1 cellular context compared by ENCODE assay signal in genomic region chr17:77436481-77436880, GRCh38.
A peak's percentile ranks its signal among the peaks of the same experiment; 100 is the strongest.
TF ChIP-seq lines count a peak whose summit lies in the region.

No MANE protein-coding gene starts in this region.

TF ChIP-seq in GM12878, 131 proteins besides CTCF, POLR2A, EP300 and RAD21:
- TF ChIP-seq IKZF1 (conservative IDR thresholded peaks at IDR 0.05) (no peak), HDGF (IDR thresholded peaks at IDR 0.05) (peak; percentile 51; the same call in 1 of the 2 replicates)
